11 cellular contexts compared by ENCODE assay signal in genomic region chr11:8561461-8561860, GRCh38. TPM values are rescaled to one million over a fixed set of nuclear protein-coding genes. Genes with fewer than 3 reads are reported as not detected.
"Had no signal": no experiment of that assay in that cellular context is flagged by ENCODE, and none has a peak within 500 bp of the region (broad histone marks: within the 10 kb centered on the region; RNA-seq: fewer than 3 reads in every experiment).

No MANE protein-coding gene starts in this region.

- H3K4me1 ChIP-seq: HAP-1 had no signal

- H3K4me1 Mint-ChIP-seq: GM23338, H9 had no signal

- H3K4me3 Mint-ChIP-seq: GM23338, H9, HFFc6 had no signal

- ATAC-seq: GM23338, HCT116 had no signal

- H3K4me3 ChIP-seq: GM23248, GM23338, HAP-1 had no signal

- H3K27ac Mint-ChIP-seq: GM23338, H9, HFFc6 had no signal

- H3K36me3 ChIP-seq: HAP-1 had no signal

- FAIRE-seq: H1, H54 had no signal

- H3K27ac ChIP-seq: GM23248 had no signal

- DNase-seq: GM23248, GOT3, H7, H9, HCEC 1CT, HFFc6 had no signal

- H3K9me3 ChIP-seq: HAP-1 had no signal

RNA-seq across cellular contexts. Expression of gene STK33, which starts 32.6 kb away (rescaled TPM):
- total RNA-seq: GM23248 had no signal
